In genomic region chr13:94416454-94417080, GRCh38 we compare ENCODE assay signal across 9 cellular contexts.
DNase-seq lines count a peak whose midpoint lies in the region; ATAC-seq, FAIRE-seq and TF ChIP-seq lines count a peak whose summit lies in the region.
"Had no signal": no experiment of that assay in that cellular context is flagged by ENCODE, and none has a peak within 500 bp of the region (broad histone marks: within the 10 kb centered on the region; RNA-seq: fewer than 3 reads in every experiment).

No MANE protein-coding gene starts in this region.

- H3K36me3 ChIP-seq in SJCRH30, result no peaks in the 10 kb centered on the region

- ATAC-seq in HG02759 (IDR thresholded peaks at IDR 0.05; ENCODE audit: unreplicated experiment) (no peak), left colon (no peak)

- intact Hi-C loops in left colon (cut with DNase I, micrococcal nuclease), result no loop called here

- H3K4me1 ChIP-seq in SJCRH30, result peaks cover 14% of the 10 kb centered on the region

- DNase-seq in DMS53 (lab: John Stamatoyannopoulos, UW), result peak; percentile 67
- DNase-seq in HuH-7 (ENCODE audit: low spot score), result peak; percentile 22
- peak; percentile 44 to 74 for DNase-seq in SJCRH30
- DNase-seq in kidney tubule cell (ENCODE audit: low spot score), result peak; percentile 57
- DNase-seq in GM12892 (ENCODE audit: insufficient read length), result no peak
- no peak for DNase-seq in left colon
- no peak for DNase-seq in stimulated activated CD8-positive, alpha-beta memory T cell treated with anti-CD3 and anti-CD28 coated beads, Interleukin-4, amount 100 ng/mL, for 48 hours
- DNase-seq: stimulated activated naive CD4-positive, alpha-beta T cell had no signal

- no peak for TF ChIP-seq POLR2A in GM12892 (IDR thresholded peaks at IDR 0.05; ENCODE audit: low read depth, low read length)

- H3K9me3 ChIP-seq in SJCRH30 (replicated peaks), result no peaks in the 10 kb centered on the region

- no peak for FAIRE-seq in GM12892 (lab: Jason Lieb, UNC)

- H3K27ac ChIP-seq in SJCRH30, result no peak overlapping the region

- no peaks in the 10 kb centered on the region for H3K27me3 ChIP-seq in SJCRH30

- no peak overlapping the region for H3K4me3 ChIP-seq in SJCRH30

Comparison
In these comparisons a context has a peak if more than half of its experiments do, and no peak if none do; other contexts are left out.
1. DNase-seq: peak in DMS53 (single experiment), HuH-7 (single experiment), SJCRH30 (2 of 2) and kidney tubule cell (single experiment); none in GM12892 (single experiment), left colon (0 of 2) and stimulated activated CD8-positive, alpha-beta memory T cell treated with anti-CD3 and anti-CD28 coated beads, Interleukin-4, amount 100 ng/mL, for 48 hours (single experiment).